Comparison of ENCODE assay signal across 8 cellular contexts in genomic region chr2:55617160-55618024, GRCh38. TPM values are rescaled to one million over a fixed set of nuclear protein-coding genes. Genes with fewer than 3 reads are reported as not detected.
A peak's percentile ranks its signal among the peaks of the same experiment; 100 is the strongest.
DNase-seq lines count a peak whose midpoint lies in the region; ATAC-seq and TF ChIP-seq lines count a peak whose summit lies in the region.

Gene PPP4R3B (minus strand): TSS chr2:55617622. CDS start chr2:55617285, 337 bp downstream.

- peak within 1 kb of the TSS; percentile 100 for H3K4me3 ChIP-seq in CD4-positive, CD25-positive, alpha-beta regulatory T cell (ENCODE audit: low read depth, low read length)
- H3K4me3 ChIP-seq in duodenal mucosa (ENCODE audit: low read depth in 1 of 2, low read length in 2 of 2), result peak within 1 kb of the TSS; percentile 99
- H3K4me3 ChIP-seq in right lobe of liver, result peak within 1 kb of the TSS; percentile 75 to 80 (median 76)

- no peak within 1 kb of the TSS for H3K27ac Mint-ChIP-seq in CD4-positive, CD25-positive, alpha-beta regulatory T cell

- TF ChIP-seq CTCF in right lobe of liver (IDR thresholded peaks at IDR 0.05), result peak; percentile 24 to 65 (median 50)

- whole genome bisulfite sequencing in right lobe of liver (ENCODE audit: insufficient coverage, low coverage, low lambda C conversion rate, missing lambda C conversion rate), result 0% methylated on average over 46 of the region's 83 CpGs

- no peaks in the 10 kb centered on the region for H3K27me3 ChIP-seq in CD4-positive, CD25-positive, alpha-beta regulatory T cell (ENCODE audit: control insufficient read depth, insufficient read depth, low read length)
- H3K27me3 ChIP-seq in duodenal mucosa (ENCODE audit: control insufficient read depth in 1 of 2, insufficient read depth in 2 of 2, low read length in 2 of 2), result no peaks in the 10 kb centered on the region
- H3K27me3 ChIP-seq in right lobe of liver, result no peaks in the 10 kb centered on the region

- peak within 1 kb of the TSS; percentile 100 for H3K27ac ChIP-seq in CD4-positive, CD25-positive, alpha-beta regulatory T cell (ENCODE audit: insufficient read depth, low read length, poor library complexity, severe bottlenecking)
- H3K27ac ChIP-seq in duodenal mucosa (ENCODE audit: low read depth, low read length) (peak within 1 kb of the TSS; percentile 97), right lobe of liver (peak within 1 kb of the TSS; percentile 95 to 99 (median 98))

- peaks cover 10 to 37% (median 35%) of the 10 kb centered on the region in 4 donors for H3K4me1 Mint-ChIP-seq in CD4-positive, CD25-positive, alpha-beta regulatory T cell

- peak; percentile 99 for TF ChIP-seq POLR2A in right lobe of liver (IDR thresholded peaks at IDR 0.05)

- peaks cover 19% of the 10 kb centered on the region for H3K36me3 Mint-ChIP-seq in CD4-positive, CD25-positive, alpha-beta regulatory T cell

- H3K27me3 Mint-ChIP-seq in CD4-positive, CD25-positive, alpha-beta regulatory T cell, result no peaks in the 10 kb centered on the region

- H3K9ac ChIP-seq in duodenal mucosa (ENCODE audit: low read depth in 1 of 2, low read length in 2 of 2), result peak within 1 kb of the TSS; percentile 97 to 99

- H3K9me3 ChIP-seq in CD4-positive, CD25-positive, alpha-beta regulatory T cell (ENCODE audit: control insufficient read depth in 2 of 2, low read length in 2 of 2), result no peaks in the 10 kb centered on the region
- H3K9me3 ChIP-seq in duodenal mucosa (ENCODE audit: control insufficient read depth in 1 of 2, low read length in 2 of 2) (no peaks in the 10 kb centered on the region), right lobe of liver (no peaks in the 10 kb centered on the region)

- H3K9me3 Mint-ChIP-seq in CD4-positive, CD25-positive, alpha-beta regulatory T cell, result no peaks in the 10 kb centered on the region

- peaks cover 33% of the 10 kb centered on the region for H3K36me3 ChIP-seq in CD4-positive, CD25-positive, alpha-beta regulatory T cell (ENCODE audit: control insufficient read depth, insufficient read depth, low read length)
- H3K36me3 ChIP-seq in duodenal mucosa (ENCODE audit: control insufficient read depth in 1 of 2, insufficient read depth in 2 of 2, low read length in 2 of 2), result peaks cover under 1 to 16% of the 10 kb centered on the region in 2 donors
- H3K36me3 ChIP-seq in right lobe of liver, result peaks cover 0 to 23% (median 8%) of the 10 kb centered on the region in 4 donors

- peaks cover 62% of the 10 kb centered on the region for H3K4me1 ChIP-seq in CD4-positive, CD25-positive, alpha-beta regulatory T cell (ENCODE audit: control insufficient read depth, insufficient read depth, low read length, poor library complexity, severe bottlenecking)
- H3K4me1 ChIP-seq in duodenal mucosa (ENCODE audit: control insufficient read depth in 1 of 2, insufficient read depth in 2 of 2, low read length in 2 of 2), result peaks cover 24 to 37% of the 10 kb centered on the region in 2 donors
- peaks cover 0 to 43% (median 5%) of the 10 kb centered on the region in 4 donors for H3K4me1 ChIP-seq in right lobe of liver

- no peak within 1 kb of the TSS for H3K4me3 Mint-ChIP-seq in CD4-positive, CD25-positive, alpha-beta regulatory T cell

- DNase-seq in CD4-positive, CD25-positive, alpha-beta regulatory T cell, result peak; percentile 99 to 100 (median 100)
- peak; percentile 80 for DNase-seq in NCI-H748 treated with DMSO at 0.1 percent for 48 hours (lab: John Stamatoyannopoulos, UW)
- peak; percentile 98 for DNase-seq in activated CD4-positive, alpha-beta T cell treated with anti-CD3 and anti-CD28 coated beads, Interleukin-2, amount 50 U/mL, for 4 hours
- DNase-seq in right lobe of liver, result peak; percentile 99 to 100 (median 100)
- peak; percentile 93 to 100 for DNase-seq in stimulated activated CD4-positive, alpha-beta T cell treated with anti-CD3 and anti-CD28 coated beads, Interleukin-4, amount 100 ng/mL, for 4 hours

- intact Hi-C loops in right lobe of liver (cut with DNase I), result no loop called here

- peak; percentile 90 to 94 for ATAC-seq in CD4-positive, CD25-positive, alpha-beta regulatory T cell (ENCODE audit: low read depth in 2 of 2)
- ATAC-seq in GM19395 (IDR thresholded peaks at IDR 0.05; ENCODE audit: unreplicated experiment) (peak; percentile 84), HG03565 (IDR thresholded peaks at IDR 0.05; ENCODE audit: unreplicated experiment) (peak; percentile 77), right lobe of liver (peak; percentile 89 to 95 (median 92))

RNA-seq across cellular contexts. Expression of gene PPP4R3B, which starts in this region (rescaled TPM):
- 81.5 TPM for total RNA-seq in CD4-positive, CD25-positive, alpha-beta regulatory T cell
- polyA plus RNA-seq in CD4-positive, CD25-positive, alpha-beta regulatory T cell, result 10 to 100 TPM; 71.8 to 85.4 (median 75.9) TPM
- total RNA-seq in right lobe of liver, result 10 to 100 TPM; 34.3 to 62.4 (median 37.8) TPM

Comparison
In these comparisons a context has a peak if more than half of its experiments do, and no peak if none do; other contexts are left out.
1. Peak in every context shown above with its lines: DNase-seq, ATAC-seq, H3K4me3 ChIP-seq and H3K27ac ChIP-seq.